Comparison of ENCODE assay signal across 1 cellular context in genomic region chr19:51944798-51945552, GRCh38.
TF ChIP-seq lines count a peak whose summit lies in the region.

No MANE protein-coding gene starts in this region.

TF ChIP-seq in K562, 482 proteins besides CTCF, POLR2A, EP300 and RAD21:
- TF ChIP-seq CBX3 (IDR thresholded peaks at IDR 0.05; ENCODE audit: borderline replicate concordance in 1 of 2, low read length in 2 of 2) (peak in 1 of 2 experiments; percentile 20; a peak in 1 of 3 replicates), NCOR1 (IDR thresholded peaks at IDR 0.05) (no peak), KAT7 (CRISPR knock-in tag; IDR thresholded peaks at IDR 0.05; ENCODE audit: borderline replicate concordance) (no peak), ZNF561 (CRISPR knock-in tag; conservative IDR thresholded peaks at IDR 0.05) (no peak), FOXP1 (CRISPR knock-in tag; IDR thresholded peaks at IDR 0.05) (no peak), HDAC3 (IDR thresholded peaks at IDR 0.05; ENCODE audit: borderline replicate concordance, partially characterized antibody) (no peak), CC2D1A (IDR thresholded peaks at IDR 0.05) (no peak), TEAD1 (CRISPR knock-in tag; IDR thresholded peaks at IDR 0.05) (no peak), MBD1 (CRISPR knock-in tag; IDR thresholded peaks at IDR 0.05) (no peak), ZNF263 (CRISPR knock-in tag; IDR thresholded peaks at IDR 0.05; ENCODE audit: borderline replicate concordance) (no peak), ZNF780A (CRISPR knock-in tag; IDR thresholded peaks at IDR 0.05) (no peak), MAFG (tag; conservative IDR thresholded peaks at IDR 0.05) (no peak), ZNF76 (CRISPR knock-in tag; IDR thresholded peaks at IDR 0.05; ENCODE audit: borderline replicate concordance) (no peak), SOX6 (IDR thresholded peaks at IDR 0.05) (0 out of 2 replicates have a peak, but pooled peaks have one; percentile 31), ZKSCAN1 (IDR thresholded peaks at IDR 0.05; ENCODE audit: low read depth, low read length) (no peak), ZNF75A (CRISPR knock-in tag; IDR thresholded peaks at IDR 0.05) (peak; percentile 98), NFRKB (IDR thresholded peaks at IDR 0.05; ENCODE audit: low read depth) (peak; percentile 33; the same call in 1 of the 2 replicates), XRCC3 (IDR thresholded peaks at IDR 0.05) (peak; percentile 42; the same call in 1 of the 2 replicates), TRIM28 (IDR thresholded peaks at IDR 0.05) (peak; percentile 80), ZNF318 (IDR thresholded peaks at IDR 0.05; ENCODE audit: borderline replicate concordance in 1 of 2, low read depth in 1 of 2) (no peak), TAF7 (tag; IDR thresholded peaks at IDR 0.05) (no peak), E2F6 (IDR thresholded peaks at IDR 0.05; ENCODE audit: borderline replicate concordance in 1 of 2, extremely low read depth in 1 of 2, insufficient read depth in 1 of 2, insufficient read length in 1 of 2, low read depth in 1 of 2, low read length in 1 of 2, poor library complexity in 1 of 2, severe bottlenecking in 1 of 2) (no peak), RFX7 (CRISPR knock-in tag; IDR thresholded peaks at IDR 0.05) (no peak), IRF2 (CRISPR knock-in tag; IDR thresholded peaks at IDR 0.05) (no peak), MED1 (CRISPR knock-in tag; IDR thresholded peaks at IDR 0.05; ENCODE audit: borderline replicate concordance) (no peak), FUS (optimal IDR thresholded peaks at IDR 0.05; ENCODE audit: low read depth, low read length) (no peak), PHF20 (IDR thresholded peaks at IDR 0.05; ENCODE audit: partially characterized antibody) (no peak), RBM25 (IDR thresholded peaks at IDR 0.05; ENCODE audit: low read depth, low read length, severe bottlenecking) (peak; percentile 76), ZNF253 (CRISPR knock-in tag; conservative IDR thresholded peaks at IDR 0.05) (no peak), ZNF197 (CRISPR knock-in tag; IDR thresholded peaks at IDR 0.05; ENCODE audit: low read depth) (no peak), TCF3 (CRISPR knock-in tag; IDR thresholded peaks at IDR 0.05) (no peak), HDAC8 (tag; IDR thresholded peaks at IDR 0.05) (no peak), ZNF274 (IDR thresholded peaks at IDR 0.05; ENCODE audit: borderline replicate concordance, low read depth, low read length) (peak; percentile 87), ARID2 (IDR thresholded peaks at IDR 0.05) (no peak), COPS2 (conservative IDR thresholded peaks at IDR 0.05) (no peak)
- TF ChIP-seq, protein P1, sequence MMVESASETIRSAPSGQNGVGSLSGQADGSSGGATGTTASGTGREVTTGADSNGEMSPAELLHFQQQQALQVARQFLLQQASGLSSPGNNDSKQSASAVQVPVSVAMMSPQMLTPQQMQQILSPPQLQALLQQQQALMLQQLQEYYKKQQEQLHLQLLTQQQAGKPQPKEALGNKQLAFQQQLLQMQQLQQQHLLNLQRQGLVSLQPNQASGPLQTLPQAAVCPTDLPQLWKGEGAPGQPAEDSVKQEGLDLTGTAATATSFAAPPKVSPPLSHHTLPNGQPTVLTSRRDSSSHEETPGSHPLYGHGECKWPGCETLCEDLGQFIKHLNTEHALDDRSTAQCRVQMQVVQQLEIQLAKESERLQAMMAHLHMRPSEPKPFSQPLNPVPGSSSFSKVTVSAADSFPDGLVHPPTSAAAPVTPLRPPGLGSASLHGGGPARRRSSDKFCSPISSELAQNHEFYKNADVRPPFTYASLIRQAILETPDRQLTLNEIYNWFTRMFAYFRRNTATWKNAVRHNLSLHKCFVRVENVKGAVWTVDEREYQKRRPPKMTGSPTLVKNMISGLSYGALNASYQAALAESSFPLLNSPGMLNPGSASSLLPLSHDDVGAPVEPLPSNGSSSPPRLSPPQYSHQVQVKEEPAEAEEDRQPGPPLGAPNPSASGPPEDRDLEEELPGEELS (CRISPR knock-in tag; IDR thresholded peaks at IDR 0.05; ENCODE audit: borderline replicate concordance): no peak
- TF ChIP-seq, protein P2, sequence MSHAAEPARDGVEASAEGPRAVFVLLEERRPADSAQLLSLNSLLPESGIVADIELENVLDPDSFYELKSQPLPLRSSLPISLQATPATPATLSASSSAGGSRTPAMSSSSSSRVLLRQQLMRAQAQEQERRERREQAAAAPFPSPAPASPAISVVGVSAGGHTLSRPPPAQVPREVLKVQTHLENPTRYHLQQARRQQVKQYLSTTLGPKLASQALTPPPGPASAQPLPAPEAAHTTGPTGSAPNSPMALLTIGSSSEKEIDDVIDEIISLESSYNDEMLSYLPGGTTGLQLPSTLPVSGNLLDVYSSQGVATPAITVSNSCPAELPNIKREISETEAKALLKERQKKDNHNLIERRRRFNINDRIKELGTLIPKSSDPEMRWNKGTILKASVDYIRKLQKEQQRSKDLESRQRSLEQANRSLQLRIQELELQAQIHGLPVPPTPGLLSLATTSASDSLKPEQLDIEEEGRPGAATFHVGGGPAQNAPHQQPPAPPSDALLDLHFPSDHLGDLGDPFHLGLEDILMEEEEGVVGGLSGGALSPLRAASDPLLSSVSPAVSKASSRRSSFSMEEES (CRISPR knock-in tag; IDR thresholded peaks at IDR 0.05): no peak
- TF ChIP-seq, protein P3, sequence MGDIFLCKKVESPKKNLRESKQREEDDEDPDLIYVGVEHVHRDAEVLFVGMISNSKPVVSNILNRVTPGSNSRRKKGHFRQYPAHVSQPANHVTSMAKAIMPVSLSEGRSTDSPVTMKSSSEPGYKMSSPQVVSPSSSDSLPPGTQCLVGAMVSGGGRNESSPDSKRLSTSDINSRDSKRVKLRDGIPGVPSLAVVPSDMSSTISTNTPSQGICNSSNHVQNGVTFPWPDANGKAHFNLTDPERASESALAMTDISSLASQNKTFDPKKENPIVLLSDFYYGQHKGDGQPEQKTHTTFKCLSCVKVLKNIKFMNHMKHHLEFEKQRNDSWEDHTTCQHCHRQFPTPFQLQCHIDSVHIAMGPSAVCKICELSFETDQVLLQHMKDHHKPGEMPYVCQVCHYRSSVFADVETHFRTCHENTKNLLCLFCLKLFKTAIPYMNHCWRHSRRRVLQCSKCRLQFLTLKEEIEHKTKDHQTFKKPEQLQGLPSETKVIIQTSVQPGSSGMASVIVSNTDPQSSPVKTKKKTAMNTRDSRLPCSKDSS (IDR thresholded peaks at IDR 0.05; ENCODE audit: low read depth, partially characterized antibody): peak; percentile 78
- TF ChIP-seq, protein P4, sequence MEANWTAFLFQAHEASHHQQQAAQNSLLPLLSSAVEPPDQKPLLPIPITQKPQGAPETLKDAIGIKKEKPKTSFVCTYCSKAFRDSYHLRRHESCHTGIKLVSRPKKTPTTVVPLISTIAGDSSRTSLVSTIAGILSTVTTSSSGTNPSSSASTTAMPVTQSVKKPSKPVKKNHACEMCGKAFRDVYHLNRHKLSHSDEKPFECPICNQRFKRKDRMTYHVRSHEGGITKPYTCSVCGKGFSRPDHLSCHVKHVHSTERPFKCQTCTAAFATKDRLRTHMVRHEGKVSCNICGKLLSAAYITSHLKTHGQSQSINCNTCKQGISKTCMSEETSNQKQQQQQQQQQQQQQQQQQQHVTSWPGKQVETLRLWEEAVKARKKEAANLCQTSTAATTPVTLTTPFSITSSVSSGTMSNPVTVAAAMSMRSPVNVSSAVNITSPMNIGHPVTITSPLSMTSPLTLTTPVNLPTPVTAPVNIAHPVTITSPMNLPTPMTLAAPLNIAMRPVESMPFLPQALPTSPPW (CRISPR knock-in tag; IDR thresholded peaks at IDR 0.05): no peak
